1 cellular context compared by ENCODE assay signal in the genomic region with DNA sequence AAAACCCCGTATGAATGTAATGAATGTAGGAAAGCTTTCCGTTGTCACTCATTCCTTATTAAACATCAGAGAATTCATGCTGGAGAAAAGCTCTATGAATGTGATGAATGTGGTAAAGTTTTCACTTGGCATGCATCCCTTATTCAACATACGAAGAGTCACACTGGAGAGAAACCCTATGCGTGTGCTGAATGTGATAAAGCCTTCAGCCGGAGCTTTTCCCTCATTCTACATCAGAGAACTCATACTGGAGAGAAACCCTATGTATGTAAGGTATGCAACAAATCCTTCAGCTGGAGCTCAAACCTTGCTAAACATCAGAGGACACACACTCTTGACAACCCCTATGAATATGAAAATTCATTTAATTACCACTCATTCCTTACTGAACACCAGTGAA.
TF ChIP-seq lines count a peak whose summit lies in the region.

No MANE protein-coding gene starts in this region.

TF ChIP-seq in HEK293, 187 proteins besides CTCF, POLR2A, EP300 and RAD21 (continued from another document):
- no peak for TF ChIP-seq ZNF169 (tag by site-specific recombination; IDR thresholded peaks at IDR 0.05)
- TF ChIP-seq, protein P1, sequence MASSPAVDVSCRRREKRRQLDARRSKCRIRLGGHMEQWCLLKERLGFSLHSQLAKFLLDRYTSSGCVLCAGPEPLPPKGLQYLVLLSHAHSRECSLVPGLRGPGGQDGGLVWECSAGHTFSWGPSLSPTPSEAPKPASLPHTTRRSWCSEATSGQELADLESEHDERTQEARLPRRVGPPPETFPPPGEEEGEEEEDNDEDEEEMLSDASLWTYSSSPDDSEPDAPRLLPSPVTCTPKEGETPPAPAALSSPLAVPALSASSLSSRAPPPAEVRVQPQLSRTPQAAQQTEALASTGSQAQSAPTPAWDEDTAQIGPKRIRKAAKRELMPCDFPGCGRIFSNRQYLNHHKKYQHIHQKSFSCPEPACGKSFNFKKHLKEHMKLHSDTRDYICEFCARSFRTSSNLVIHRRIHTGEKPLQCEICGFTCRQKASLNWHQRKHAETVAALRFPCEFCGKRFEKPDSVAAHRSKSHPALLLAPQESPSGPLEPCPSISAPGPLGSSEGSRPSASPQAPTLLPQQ (tag by site-specific recombination; IDR thresholded peaks at IDR 0.05) = no peak
- TF ChIP-seq, protein P2, sequence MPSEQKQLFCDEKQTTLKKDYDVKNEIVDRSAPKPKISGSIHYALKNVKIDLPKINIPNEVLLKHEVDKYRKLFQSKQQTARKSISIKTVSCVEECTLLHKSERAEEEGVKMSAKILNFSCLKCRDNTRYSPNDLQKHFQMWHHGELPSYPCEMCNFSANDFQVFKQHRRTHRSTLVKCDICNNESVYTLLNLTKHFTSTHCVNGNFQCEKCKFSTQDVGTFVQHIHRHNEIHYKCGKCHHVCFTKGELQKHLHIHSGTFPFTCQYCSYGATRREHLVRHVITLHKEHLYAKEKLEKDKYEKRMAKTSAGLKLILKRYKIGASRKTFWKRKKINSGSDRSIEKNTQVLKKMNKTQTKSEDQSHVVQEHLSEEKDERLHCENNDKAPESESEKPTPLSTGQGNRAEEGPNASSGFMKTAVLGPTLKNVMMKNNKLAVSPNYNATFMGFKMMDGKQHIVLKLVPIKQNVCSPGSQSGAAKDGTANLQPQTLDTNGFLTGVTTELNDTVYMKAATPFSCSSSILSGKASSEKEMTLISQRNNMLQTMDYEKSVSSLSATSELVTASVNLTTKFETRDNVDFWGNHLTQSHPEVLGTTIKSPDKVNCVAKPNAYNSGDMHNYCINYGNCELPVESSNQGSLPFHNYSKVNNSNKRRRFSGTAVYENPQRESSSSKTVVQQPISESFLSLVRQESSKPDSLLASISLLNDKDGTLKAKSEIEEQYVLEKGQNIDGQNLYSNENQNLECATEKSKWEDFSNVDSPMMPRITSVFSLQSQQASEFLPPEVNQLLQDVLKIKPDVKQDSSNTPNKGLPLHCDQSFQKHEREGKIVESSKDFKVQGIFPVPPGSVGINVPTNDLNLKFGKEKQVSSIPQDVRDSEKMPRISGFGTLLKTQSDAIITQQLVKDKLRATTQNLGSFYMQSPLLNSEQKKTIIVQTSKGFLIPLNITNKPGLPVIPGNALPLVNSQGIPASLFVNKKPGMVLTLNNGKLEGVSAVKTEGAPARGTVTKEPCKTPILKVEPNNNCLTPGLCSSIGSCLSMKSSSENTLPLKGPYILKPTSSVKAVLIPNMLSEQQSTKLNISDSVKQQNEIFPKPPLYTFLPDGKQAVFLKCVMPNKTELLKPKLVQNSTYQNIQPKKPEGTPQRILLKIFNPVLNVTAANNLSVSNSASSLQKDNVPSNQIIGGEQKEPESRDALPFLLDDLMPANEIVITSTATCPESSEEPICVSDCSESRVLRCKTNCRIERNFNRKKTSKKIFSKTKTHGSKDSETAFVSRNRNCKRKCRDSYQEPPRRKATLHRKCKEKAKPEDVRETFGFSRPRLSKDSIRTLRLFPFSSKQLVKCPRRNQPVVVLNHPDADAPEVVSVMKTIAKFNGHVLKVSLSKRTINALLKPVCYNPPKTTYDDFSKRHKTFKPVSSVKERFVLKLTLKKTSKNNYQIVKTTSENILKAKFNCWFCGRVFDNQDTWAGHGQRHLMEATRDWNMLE (tag by site-specific recombination; conservative IDR thresholded peaks at IDR 0.05; ENCODE audit: low read depth) = peak; percentile 31; the same call in 1 of the 2 replicates
- TF ChIP-seq ZSCAN16 (tag by site-specific recombination; IDR thresholded peaks at IDR 0.05) = no peak
